In genomic region chrX:130877892-130878321, GRCh38 we compare ENCODE assay signal across 12 cellular contexts.
"Had no signal": no experiment of that assay in that cellular context is flagged by ENCODE, and none has a peak within 500 bp of the region (broad histone marks: within the 10 kb centered on the region; RNA-seq: fewer than 3 reads in every experiment).

No MANE protein-coding gene starts in this region.

- DNase-seq: activated CD4-positive, alpha-beta T cell treated with anti-CD3 and anti-CD28 coated beads for 4 hours; activated CD8-positive, alpha-beta memory T cell treated with anti-CD3 and anti-CD28 coated beads, Interleukin-2, amount 50 U/mL, for 4 hours; activated CD8-positive, alpha-beta T cell treated with anti-CD3 and anti-CD28 coated beads for 36 hours; activated gamma-delta T cell treated with Interleukin-2 at 50 U/mL for 16 hours; activated naive CD8-positive, alpha-beta T cell treated with anti-CD3 and anti-CD28 coated beads for 36 hours; activated T-cell treated with anti-CD3 and anti-CD28 coated beads, Interleukin-2, amount 50 U/mL, for 72 hours; anterior cingulate cortex; hippocampal formation; kidney glomerular epithelial cell; small intestine; T-cell; WERI-Rb-1 had no signal

- H3K36me3 ChIP-seq: WERI-Rb-1 had no signal

- ATAC-seq: activated CD8-positive, alpha-beta T cell treated with anti-CD3 and anti-CD28 coated beads for 36 hours; activated T-cell treated with anti-CD3 and anti-CD28 coated beads, Interleukin-2, amount 50 U/mL, for 72 hours; T-cell had no signal

- H3K27ac ChIP-seq: WERI-Rb-1 had no signal
